ENCODE assay signal across 1 cellular context in the genomic region with DNA sequence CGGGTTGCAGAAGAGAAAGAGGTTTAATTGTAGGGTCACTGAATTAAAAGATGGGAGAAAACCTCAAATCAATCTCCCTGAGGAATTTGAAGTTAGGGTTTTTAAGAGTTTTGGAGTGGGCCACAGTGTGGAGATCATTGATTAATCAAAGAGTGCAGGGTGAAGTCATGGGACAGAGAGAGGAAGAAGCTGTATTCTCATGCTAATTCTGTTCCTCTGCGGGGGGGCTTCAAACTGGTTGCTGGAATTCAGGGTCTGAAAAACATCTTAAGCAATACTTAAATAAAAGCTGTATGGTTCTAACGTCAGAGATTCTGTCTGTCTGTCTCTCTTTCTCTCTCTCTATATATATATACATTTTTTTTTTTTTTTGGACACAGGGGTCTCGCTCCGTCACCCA.
TF ChIP-seq lines count a peak whose summit lies in the region.

No MANE protein-coding gene starts in this region.

TF ChIP-seq in WTC11, 78 proteins besides CTCF, POLR2A, EP300 and RAD21 (continued from another document):
- TF ChIP-seq, protein P1, sequence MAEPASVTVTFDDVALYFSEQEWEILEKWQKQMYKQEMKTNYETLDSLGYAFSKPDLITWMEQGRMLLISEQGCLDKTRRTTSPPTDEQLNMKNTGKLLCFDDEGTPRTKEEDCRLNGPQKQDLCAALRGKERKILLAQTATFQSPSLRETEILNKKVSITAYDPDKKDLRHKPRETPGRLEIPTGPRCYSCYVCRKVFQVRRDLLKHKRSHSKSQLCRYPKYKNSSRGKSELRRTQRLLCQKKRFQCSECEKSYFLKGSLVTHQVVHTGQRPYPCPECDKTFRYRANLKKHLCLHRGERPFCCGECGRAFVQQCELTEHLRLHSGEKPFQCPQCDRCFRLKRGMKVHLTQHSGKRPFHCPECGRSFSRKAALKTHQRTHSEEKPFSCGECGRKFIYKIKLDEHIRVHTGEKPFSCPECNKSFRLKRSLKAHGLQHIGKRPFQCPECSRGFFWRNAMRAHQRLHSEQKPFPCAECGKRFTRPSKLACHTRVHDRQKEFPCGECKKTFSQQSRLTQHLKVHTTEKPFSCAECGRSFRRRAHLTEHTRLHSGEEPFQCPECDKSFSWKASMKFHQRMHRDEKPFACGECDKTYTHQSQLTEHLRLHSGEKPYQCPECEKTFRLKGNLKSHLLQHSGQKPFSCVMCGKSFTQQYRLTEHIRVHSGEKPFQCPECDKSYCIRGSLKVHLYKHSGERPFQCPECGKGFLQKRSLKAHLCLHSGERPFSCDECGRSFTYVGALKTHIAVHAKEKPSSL (CRISPR knock-in tag; conservative IDR thresholded peaks at IDR 0.05): no peak
- TF ChIP-seq, protein P2, sequence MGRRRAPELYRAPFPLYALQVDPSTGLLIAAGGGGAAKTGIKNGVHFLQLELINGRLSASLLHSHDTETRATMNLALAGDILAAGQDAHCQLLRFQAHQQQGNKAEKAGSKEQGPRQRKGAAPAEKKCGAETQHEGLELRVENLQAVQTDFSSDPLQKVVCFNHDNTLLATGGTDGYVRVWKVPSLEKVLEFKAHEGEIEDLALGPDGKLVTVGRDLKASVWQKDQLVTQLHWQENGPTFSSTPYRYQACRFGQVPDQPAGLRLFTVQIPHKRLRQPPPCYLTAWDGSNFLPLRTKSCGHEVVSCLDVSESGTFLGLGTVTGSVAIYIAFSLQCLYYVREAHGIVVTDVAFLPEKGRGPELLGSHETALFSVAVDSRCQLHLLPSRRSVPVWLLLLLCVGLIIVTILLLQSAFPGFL (CRISPR knock-in tag; IDR thresholded peaks at IDR 0.05; ENCODE audit: borderline replicate concordance): no peak
- TF ChIP-seq TCF7 (CRISPR knock-in tag; IDR thresholded peaks at IDR 0.05; ENCODE audit: low read depth): no peak
- TF ChIP-seq, protein P3, sequence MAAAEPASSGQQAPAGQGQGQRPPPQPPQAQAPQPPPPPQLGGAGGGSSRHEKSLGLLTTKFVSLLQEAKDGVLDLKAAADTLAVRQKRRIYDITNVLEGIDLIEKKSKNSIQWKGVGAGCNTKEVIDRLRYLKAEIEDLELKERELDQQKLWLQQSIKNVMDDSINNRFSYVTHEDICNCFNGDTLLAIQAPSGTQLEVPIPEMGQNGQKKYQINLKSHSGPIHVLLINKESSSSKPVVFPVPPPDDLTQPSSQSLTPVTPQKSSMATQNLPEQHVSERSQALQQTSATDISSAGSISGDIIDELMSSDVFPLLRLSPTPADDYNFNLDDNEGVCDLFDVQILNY (CRISPR knock-in tag; IDR thresholded peaks at IDR 0.05): no peak
